ENCODE assay signal across 8 cellular contexts in genomic region chr11:15707971-15708370, GRCh38.
DNase-seq lines count a peak whose midpoint lies in the region; ATAC-seq, FAIRE-seq and TF ChIP-seq lines count a peak whose summit lies in the region.

No MANE protein-coding gene starts in this region.

- H3K9me3 ChIP-seq in A673 (ENCODE audit: low read depth, low read length, poor library complexity, severe bottlenecking), result no peaks in the 10 kb centered on the region
- no peaks in the 10 kb centered on the region for H3K9me3 ChIP-seq in kidney (ENCODE audit: control insufficient read depth in 1 of 2, low read length in 2 of 2)

- no peak overlapping the region for H3K27ac ChIP-seq in A673 (ENCODE audit: low read depth, low read length, poor library complexity, severe bottlenecking)
- no peak overlapping the region for H3K27ac ChIP-seq in kidney (ENCODE audit: low read depth in 2 of 2, low read length in 2 of 2)

- in situ Hi-C loops in astrocyte of the cerebellum (cut with HindIII; ENCODE audit: low sequenced_read_pairs), result no loop called here

- no peaks in the 10 kb centered on the region for H3K27me3 ChIP-seq in A673 (replicated peaks; ENCODE audit: insufficient read depth, low read depth, low read length, poor library complexity)

- intact Hi-C loops in A673 (cut with micrococcal nuclease; ENCODE audit: unreplicated experiment) (no loop called here), kidney (cut with DNase I) (no loop called here)

- H3K36me3 ChIP-seq in A673 (ENCODE audit: insufficient read depth, low read length, poor library complexity, severe bottlenecking) (no peaks in the 10 kb centered on the region), kidney (ENCODE audit: control insufficient read depth in 1 of 2, insufficient read depth in 2 of 2, low read length in 2 of 2) (no peaks in the 10 kb centered on the region)

- peak overlapping the region in 1 of 2 donors; percentile 13 for H3K9ac ChIP-seq in kidney (ENCODE audit: low read length in 2 of 2)

- peak; percentile 3 for DNase-seq in A673 (ENCODE audit: low spot score)
- peak; percentile 86 for DNase-seq in NCI-H1105 treated with DMSO at 0.1 percent for 48 hours (lab: John Stamatoyannopoulos, UW)
- peak; percentile 32 for DNase-seq in astrocyte of the cerebellum (ENCODE audit: low read depth)
- DNase-seq in kidney, result peak; percentile 89
- no peak for DNase-seq in HK-2 (ENCODE audit: unreplicated experiment)
- DNase-seq in Kasumi-1 (lab: John Stamatoyannopoulos, UW), result no peak
- no peak for DNase-seq in stimulated activated CD4-positive, alpha-beta T cell treated with anti-CD3 and anti-CD28 coated beads, Interleukin-4, amount 100 ng/mL, for 4 hours

- no TSS peak for BruUV-seq in A673 (replicated peaks; lab: Mats Ljungman, UMichigan)

- H3K4me1 ChIP-seq in A673 (ENCODE audit: insufficient read depth, low read length, poor library complexity, severe bottlenecking) (no peaks in the 10 kb centered on the region), kidney (ENCODE audit: control insufficient read depth in 1 of 2, insufficient read depth in 1 of 2, low read depth in 1 of 2, low read length in 2 of 2) (peaks cover 5 to 10% of the 10 kb centered on the region in 2 donors)

- CTCF ChIA-PET in A673 (lab: Charles Lee), result no interaction called here

- no peak overlapping the region for H3K4me3 ChIP-seq in A673 (ENCODE audit: low read depth, low read length, poor library complexity, severe bottlenecking)
- H3K4me3 ChIP-seq in astrocyte of the cerebellum (ENCODE audit: low read depth, low read length), result no peak overlapping the region
- no peak overlapping the region for H3K4me3 ChIP-seq in kidney (ENCODE audit: low read length in 2 of 2)

- no peak for FAIRE-seq in kidney (lab: Jason Lieb, UNC)

- ATAC-seq in GM19328 (IDR thresholded peaks at IDR 0.05; ENCODE audit: unreplicated experiment), result no peak

- POLR2A ChIA-PET in A673 (lab: Charles Lee; ENCODE audit: low non-redundant PET), result no interaction called here

- TF ChIP-seq CTCF in A673 (conservative IDR thresholded peaks at IDR 0.05; ENCODE audit: low read depth, low read length) (no peak), astrocyte of the cerebellum (IDR thresholded peaks at IDR 0.05; ENCODE audit: low read depth, low read length, missing control alignments) (no peak), kidney (IDR thresholded peaks at IDR 0.05; ENCODE audit: borderline replicate concordance, extremely low read depth, insufficient read depth) (no peak)

Comparison
In these comparisons a context has a peak if more than half of its experiments do, and no peak if none do; other contexts are left out.
1. DNase-seq: peak in A673 (single experiment), NCI-H1105 treated with DMSO at 0.1 percent for 48 hours (single experiment), astrocyte of the cerebellum (single experiment) and kidney (single experiment); none in HK-2 (single experiment), Kasumi-1 (0 of 2) and stimulated activated CD4-positive, alpha-beta T cell treated with anti-CD3 and anti-CD28 coated beads, Interleukin-4, amount 100 ng/mL, for 4 hours (0 of 2).